In the genomic region with DNA sequence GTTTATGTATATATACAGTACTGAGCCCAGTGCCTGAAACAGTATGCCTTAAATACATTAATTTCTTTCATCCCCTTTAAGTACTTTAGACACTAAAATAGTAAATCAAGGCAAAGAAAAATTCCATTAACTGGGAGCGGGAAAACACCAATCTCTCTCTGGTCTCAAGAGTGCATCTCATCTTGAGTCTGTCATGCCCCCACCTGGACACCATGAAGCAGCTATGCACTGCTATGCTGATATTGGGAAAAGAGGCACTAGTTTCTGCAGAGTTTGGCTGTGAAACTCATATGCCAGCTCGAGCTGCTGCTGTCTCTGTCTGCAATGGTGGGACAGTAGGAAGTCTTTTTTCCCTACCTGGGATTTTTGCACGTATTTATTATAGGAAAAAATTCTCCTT, we compare ENCODE assay signal across 24 cellular contexts.
"Had no signal": no experiment of that assay in that cellular context is flagged by ENCODE, and none has a peak within 500 bp of the region (broad histone marks: within the 10 kb centered on the region; RNA-seq: fewer than 3 reads in every experiment).

No MANE protein-coding gene starts in this region.

- ATAC-seq: activated CD4-positive, alpha-beta T cell treated with anti-CD3 and anti-CD28 coated beads for 36 hours; activated CD8-positive, alpha-beta memory T cell treated with anti-CD3 and anti-CD28 coated beads, Interleukin-2, amount 10 ng/mL, durations not matched to agents 7 days and 5 days; activated CD8-positive, alpha-beta T cell treated with anti-CD3 and anti-CD28 coated beads, Interleukin-2, amount 10 ng/mL, durations not matched to agents 7 days and 5 days; activated naive CD4-positive, alpha-beta T cell treated with anti-CD3 and anti-CD28 coated beads, Interleukin-2, amount 50 U/mL, for 72 hours; activated T-cell treated with anti-CD3 and anti-CD28 coated beads, Interleukin-2, amount 50 U/mL, for 72 hours; left ventricle myocardium superior; stimulated activated memory B cell treated with anti-CD40 and anti-IgM and Interleukin-4, amounts not matched to agents 10 μg/mL and 1 μg/mL and 100 μg/mL, for 72 hours; stimulated activated naive CD8-positive, alpha-beta T cell treated with anti-CD3 and anti-CD28 coated beads, Interleukin-15, amount 100 ng/mL, for 72 hours had no signal

- H3K9me3 ChIP-seq: breast epithelium, thyroid gland, upper lobe of left lung, vagina had no signal

- DNase-seq: activated CD4-positive, alpha-beta T cell treated with anti-CD3 and anti-CD28 coated beads for 36 hours; activated CD4-positive, CD25-positive, alpha-beta regulatory T cell; activated CD8-positive, alpha-beta memory T cell treated with anti-CD3 and anti-CD28 coated beads, Interleukin-2, amount 10 ng/mL, durations not matched to agents 7 days and 5 days; activated CD8-positive, alpha-beta T cell treated with anti-CD3 and anti-CD28 coated beads, Interleukin-2, amount 10 ng/mL, durations not matched to agents 7 days and 5 days; activated naive CD4-positive, alpha-beta T cell; activated T-cell treated with anti-CD3 and anti-CD28 coated beads for 4 hours; activated T-cell treated with anti-CD3 and anti-CD28 coated beads, Interleukin-2, amount 50 U/mL, for 72 hours; esophagus squamous epithelium; left ventricle myocardium superior; mammary epithelial cell; sigmoid colon; small intestine; stimulated activated CD4-positive, alpha-beta T cell treated with anti-CD3 and anti-CD28 coated beads, Interleukin-1b, Interleukin-23, amount 100 ng/mL, for 48 hours; stimulated activated CD4-positive, alpha-beta T cell treated with anti-CD3 and anti-CD28 coated beads, Interleukin-4, amount 100 ng/mL, for 4 hours; stimulated activated CD8-positive, alpha-beta memory T cell treated with anti-CD3 and anti-CD28 coated beads, Interleukin-4, amount 100 ng/mL, for 48 hours; stimulated activated naive CD8-positive, alpha-beta T cell treated with anti-CD3 and anti-CD28 coated beads, Interleukin-15, amount 100 ng/mL, for 72 hours; thyroid gland; upper lobe of left lung had no signal

- H3K4me3 ChIP-seq: breast epithelium, esophagus squamous epithelium, sigmoid colon, thyroid gland, upper lobe of left lung, vagina had no signal

- H3K4me1 ChIP-seq: breast epithelium, esophagus squamous epithelium, sigmoid colon, thyroid gland, upper lobe of left lung, vagina had no signal

- H3K27ac ChIP-seq: breast epithelium, epithelial cell of prostate, esophagus squamous epithelium, neutrophil, sigmoid colon, thyroid gland, upper lobe of left lung, vagina had no signal

- H3K36me3 ChIP-seq: breast epithelium, esophagus squamous epithelium, neutrophil, sigmoid colon, thyroid gland, upper lobe of left lung, vagina had no signal

- H3K27me3 ChIP-seq: breast epithelium, esophagus squamous epithelium, neutrophil, sigmoid colon, thyroid gland, upper lobe of left lung, vagina had no signal
